Comparison of ENCODE assay signal across 43 cellular contexts in genomic region chr3:172402090-172402489, GRCh38. TPM values are rescaled to one million over a fixed set of nuclear protein-coding genes. Genes with fewer than 3 reads are reported as not detected.
"Had no signal": no experiment of that assay in that cellular context is flagged by ENCODE, and none has a peak within 500 bp of the region (broad histone marks: within the 10 kb centered on the region; RNA-seq: fewer than 3 reads in every experiment).

No MANE protein-coding gene starts in this region.

- ATAC-seq: activated naive CD4-positive, alpha-beta T cell treated with anti-CD3 and anti-CD28 coated beads, Interleukin-2, amount 50 U/mL, for 72 hours; activated naive CD8-positive, alpha-beta T cell treated with anti-CD3 and anti-CD28 coated beads, Interleukin-2, amount 50 U/mL, for 24 hours; activated T-cell treated with anti-CD3 and anti-CD28 coated beads, Interleukin-2, amount 50 U/mL, for 4 hours; activated T-cell treated with anti-CD3 and anti-CD28 coated beads, Interleukin-2, amount 50 U/mL, for 72 hours; activated T-helper 17 cell treated with anti-CD3 and anti-CD28 coated beads, Interleukin-2, amount 50 U/mL, for 72 hours; body of pancreas had no signal

- DNase-seq: activated effector memory CD4-positive, alpha-beta T cell treated with anti-CD3 and anti-CD28 coated beads, Interleukin-2, amount 50 U/mL, for 16 hours; activated effector memory CD4-positive, alpha-beta T cell treated with Interleukin-2 at 50 U/mL for 16 hours; activated gamma-delta T cell; activated gamma-delta T cell treated with Interleukin-2 at 50 U/mL for 16 hours; activated naive CD4-positive, alpha-beta T cell; activated naive CD4-positive, alpha-beta T cell treated with anti-CD3 and anti-CD28 coated beads for 36 hours; activated naive CD4-positive, alpha-beta T cell treated with anti-CD3 and anti-CD28 coated beads, Interleukin-2, amount 10 ng/mL, durations not matched to agents 7 days and 5 days; activated naive CD4-positive, alpha-beta T cell treated with anti-CD3 and anti-CD28 coated beads, Interleukin-2, amount 50 U/mL, for 16 hours; activated naive CD4-positive, alpha-beta T cell treated with Interleukin-2 at 50 U/mL for 16 hours; activated naive CD8-positive, alpha-beta T cell treated with anti-CD3 and anti-CD28 coated beads for 36 hours; activated naive CD8-positive, alpha-beta T cell treated with anti-CD3 and anti-CD28 coated beads, Interleukin-2, amount 10 ng/mL, durations not matched to agents 7 days and 5 days; activated naive CD8-positive, alpha-beta T cell treated with anti-CD3 and anti-CD28 coated beads, Interleukin-2, amount 50 U/mL, for 24 hours; activated T-cell treated with anti-CD3 and anti-CD28 coated beads, Interleukin-2, amount 50 U/mL, for 1 hour; activated T-cell treated with anti-CD3 and anti-CD28 coated beads, Interleukin-2, amount 50 U/mL, for 24 hours; activated T-cell treated with anti-CD3 and anti-CD28 coated beads, Interleukin-2, amount 50 U/mL, for 4 hours; activated T-cell treated with anti-CD3 and anti-CD28 coated beads, Interleukin-2, amount 50 U/mL, for 48 hours; activated T-cell treated with anti-CD3 and anti-CD28 coated beads, Interleukin-2, amount 50 U/mL, for 72 hours; adrenal gland; amniotic stem cell; amygdala; anterior cingulate cortex; aorta; body of pancreas; brain microvascular endothelial cell; caudate nucleus; central memory CD4-positive, alpha-beta T cell; cerebellar nuclear complex had no signal

- FAIRE-seq: astrocyte, bronchial epithelial cell had no signal

- H3K9me3 Mint-ChIP-seq: activated T-helper 2 cell treated with anti-CD3 and anti-CD28 coated beads, Interferon-gamma antibody, Interleukin-2, Interleukin-4, amounts not matched to agents 10 μg/mL and 5 μg/mL and 100 μg/mL, durations not matched to agents 14 hours and 24 hours and 36 hours had no signal

- H3K36me3 Mint-ChIP-seq: activated naive CD4-positive, alpha-beta T cell treated with anti-CD3 and anti-CD28 coated beads, Interleukin-2, amount 10 ng/mL, durations not matched to agents 7 days and 5 days had no signal

- H3K27me3 ChIP-seq: adrenal gland, ascending aorta, body of pancreas, brain microvascular endothelial cell, breast epithelium, cardiac muscle cell had no signal

- H3K4me1 Mint-ChIP-seq: activated naive CD4-positive, alpha-beta T cell treated with anti-CD3 and anti-CD28 coated beads, Interleukin-2, amount 10 ng/mL, durations not matched to agents 7 days and 5 days; activated naive CD4-positive, alpha-beta T cell treated with anti-CD3 and anti-CD28 coated beads, Interleukin-2, amount 50 U/mL, for 24 hours; activated naive CD8-positive, alpha-beta T cell treated with anti-CD3 and anti-CD28 coated beads for 36 hours; activated naive CD8-positive, alpha-beta T cell treated with anti-CD3 and anti-CD28 coated beads, Interleukin-2, amount 10 ng/mL, durations not matched to agents 7 days and 5 days; activated naive CD8-positive, alpha-beta T cell treated with anti-CD3 and anti-CD28 coated beads, Interleukin-2, amount 50 U/mL, for 24 hours; activated T-helper 17 cell treated with anti-CD3 and anti-CD28 coated beads, Interleukin-2, amount 50 U/mL, for 72 hours; brain; central memory CD8-positive, alpha-beta T cell had no signal

- H3K4me3 Mint-ChIP-seq: activated naive CD4-positive, alpha-beta T cell treated with anti-CD3 and anti-CD28 coated beads for 36 hours; activated naive CD4-positive, alpha-beta T cell treated with anti-CD3 and anti-CD28 coated beads, Interleukin-2, amount 10 ng/mL, durations not matched to agents 7 days and 5 days; activated naive CD4-positive, alpha-beta T cell treated with anti-CD3 and anti-CD28 coated beads, Interleukin-2, amount 50 U/mL, for 24 hours; activated naive CD8-positive, alpha-beta T cell; activated naive CD8-positive, alpha-beta T cell treated with anti-CD3 and anti-CD28 coated beads for 36 hours; activated naive CD8-positive, alpha-beta T cell treated with anti-CD3 and anti-CD28 coated beads, Interleukin-2, amount 10 ng/mL, durations not matched to agents 7 days and 5 days; activated naive CD8-positive, alpha-beta T cell treated with anti-CD3 and anti-CD28 coated beads, Interleukin-2, amount 50 U/mL, for 24 hours; activated T-cell treated with anti-CD3 and anti-CD28 coated beads, Interleukin-2, amount 50 U/mL, for 24 hours; activated T-cell treated with anti-CD3 and anti-CD28 coated beads, Interleukin-2, amount 50 U/mL, for 4 hours; activated T-cell treated with anti-CD3 and anti-CD28 coated beads, Interleukin-2, amount 50 U/mL, for 72 hours; activated T-helper 1 cell treated with anti-CD3 and anti-CD28 coated beads, Interleukin-12 subunit alpha, Interleukin-12 subunit beta, Interleukin-2, Interleukin-4 antibody, amounts not matched to agents 30 ng/mL and 10 ng/mL and 1 ng/mL, durations not matched to agents 14 hours and 24 hours and 36 hours; activated T-helper 17 cell treated with anti-CD3 and anti-CD28 coated beads, Interleukin-2, amount 50 U/mL, for 72 hours; brain; central memory CD8-positive, alpha-beta T cell had no signal

- H3K4me1 ChIP-seq: adrenal gland, ascending aorta, body of pancreas, breast epithelium had no signal

- H3K27ac Mint-ChIP-seq: activated naive CD4-positive, alpha-beta T cell treated with anti-CD3 and anti-CD28 coated beads for 36 hours; activated naive CD4-positive, alpha-beta T cell treated with anti-CD3 and anti-CD28 coated beads, Interleukin-2, amount 10 ng/mL, durations not matched to agents 7 days and 5 days; activated naive CD4-positive, alpha-beta T cell treated with anti-CD3 and anti-CD28 coated beads, Interleukin-2, amount 50 U/mL, for 24 hours; activated naive CD4-positive, alpha-beta T cell treated with anti-CD3 and anti-CD28 coated beads, Interleukin-2, amount 50 U/mL, for 72 hours; activated naive CD8-positive, alpha-beta T cell; activated naive CD8-positive, alpha-beta T cell treated with anti-CD3 and anti-CD28 coated beads for 36 hours; activated naive CD8-positive, alpha-beta T cell treated with anti-CD3 and anti-CD28 coated beads, Interleukin-2, amount 10 ng/mL, durations not matched to agents 7 days and 5 days; activated naive CD8-positive, alpha-beta T cell treated with anti-CD3 and anti-CD28 coated beads, Interleukin-2, amount 50 U/mL, for 24 hours; activated T-cell treated with anti-CD3 and anti-CD28 coated beads, Interleukin-2, amount 50 U/mL, for 24 hours; activated T-cell treated with anti-CD3 and anti-CD28 coated beads, Interleukin-2, amount 50 U/mL, for 72 hours; activated T-helper 1 cell treated with anti-CD3 and anti-CD28 coated beads, Interleukin-12 subunit alpha, Interleukin-12 subunit beta, Interleukin-2, Interleukin-4 antibody, amounts not matched to agents 30 ng/mL and 10 ng/mL and 1 ng/mL, durations not matched to agents 14 hours and 24 hours and 36 hours; activated T-helper 17 cell treated with anti-CD3 and anti-CD28 coated beads, Interleukin-2, amount 50 U/mL, for 72 hours; activated T-helper 2 cell treated with anti-CD3 and anti-CD28 coated beads, Interferon-gamma antibody, Interleukin-2, Interleukin-4, amounts not matched to agents 10 μg/mL and 5 μg/mL and 100 μg/mL, durations not matched to agents 14 hours and 24 hours and 36 hours; brain had no signal

- H3K27me3 Mint-ChIP-seq: activated naive CD4-positive, alpha-beta T cell treated with anti-CD3 and anti-CD28 coated beads, Interleukin-2, amount 50 U/mL, for 24 hours; activated naive CD8-positive, alpha-beta T cell; activated naive CD8-positive, alpha-beta T cell treated with anti-CD3 and anti-CD28 coated beads for 36 hours; activated naive CD8-positive, alpha-beta T cell treated with anti-CD3 and anti-CD28 coated beads, Interleukin-2, amount 50 U/mL, for 24 hours; activated T-cell treated with anti-CD3 and anti-CD28 coated beads, Interleukin-2, amount 50 U/mL, for 24 hours; activated T-helper 17 cell treated with anti-CD3 and anti-CD28 coated beads, Interleukin-2, amount 50 U/mL, for 72 hours; brain; central memory CD8-positive, alpha-beta T cell had no signal

- H3K36me3 ChIP-seq: breast epithelium had no signal

- H3K9me3 ChIP-seq: adrenal gland, body of pancreas, breast epithelium had no signal

- H3K27ac ChIP-seq: adrenal gland, ascending aorta, body of pancreas, brain microvascular endothelial cell, breast epithelium, cardiac muscle cell had no signal

- H3K4me3 ChIP-seq: adrenal gland, ascending aorta, body of pancreas, breast epithelium, cardiac muscle cell had no signal

RNA-seq across cellular contexts. Expression of gene GHSR, which starts 46.2 kb away (rescaled TPM):
- total RNA-seq: activated naive CD4-positive, alpha-beta T cell treated with anti-CD3 and anti-CD28 coated beads for 36 hours; activated naive CD4-positive, alpha-beta T cell treated with anti-CD3 and anti-CD28 coated beads, Interleukin-2, amount 50 U/mL, for 72 hours; activated naive CD8-positive, alpha-beta T cell treated with anti-CD3 and anti-CD28 coated beads for 36 hours; activated naive CD8-positive, alpha-beta T cell treated with anti-CD3 and anti-CD28 coated beads, Interleukin-2, amount 10 ng/mL, durations not matched to agents 7 days and 5 days; activated T-cell treated with anti-CD3 and anti-CD28 coated beads, Interleukin-2, amount 50 U/mL, for 4 hours; activated T-cell treated with anti-CD3 and anti-CD28 coated beads, Interleukin-2, amount 50 U/mL, for 72 hours; activated T-helper 1 cell treated with anti-CD3 and anti-CD28 coated beads, Interleukin-12 subunit alpha, Interleukin-12 subunit beta, Interleukin-2, Interleukin-4 antibody, amounts not matched to agents 30 ng/mL and 10 ng/mL and 1 ng/mL, durations not matched to agents 14 hours and 24 hours and 36 hours; activated T-helper 17 cell treated with anti-CD3 and anti-CD28 coated beads, Interleukin-2, amount 50 U/mL, for 72 hours; activated T-helper 2 cell treated with anti-CD3 and anti-CD28 coated beads, Interferon-gamma antibody, Interleukin-2, Interleukin-4, amounts not matched to agents 10 μg/mL and 5 μg/mL and 100 μg/mL, durations not matched to agents 14 hours and 24 hours and 36 hours; aorta; ascending aorta; astrocyte; breast epithelium; bronchial epithelial cell; cardiac muscle cell; cardiac septum; cerebellum; chondrocyte had no signal
- polyA plus RNA-seq: aorta, cardiac muscle cell had no signal
